Comparison of ENCODE assay signal across 17 cellular contexts in the genomic region with DNA sequence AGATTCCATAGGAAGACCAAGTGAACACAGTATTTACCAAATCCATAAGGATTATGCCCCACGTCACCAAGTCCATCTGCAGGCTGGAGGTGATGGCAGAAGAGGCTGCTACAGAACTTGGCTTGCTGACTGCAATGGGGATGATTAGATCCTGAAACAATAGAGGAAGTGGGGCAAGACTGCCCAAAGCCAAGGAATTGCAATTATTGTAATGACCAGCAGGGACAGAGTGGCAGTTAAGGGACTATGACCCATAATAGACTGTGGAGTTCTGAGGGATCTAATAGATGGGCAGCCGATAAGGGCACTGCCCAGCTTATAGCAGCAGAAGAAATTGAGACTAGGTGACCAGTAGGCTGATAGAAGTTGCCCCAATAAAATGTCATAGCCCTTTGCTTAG.
DNase-seq lines count a peak whose midpoint lies in the region; ATAC-seq and TF ChIP-seq lines count a peak whose summit lies in the region.
"Had no signal": no experiment of that assay in that cellular context is flagged by ENCODE, and none has a peak within 500 bp of the region (broad histone marks: within the 10 kb centered on the region; RNA-seq: fewer than 3 reads in every experiment).

No MANE protein-coding gene starts in this region.

- WGBS in endodermal cell (ENCODE audit: insufficient coverage in 1 of 2, insufficient read length in 1 of 2), 2 experiments = 88 to 90% methylated on average over 1 to 2 of the region's 2 CpGs

- H3K27me3 Mint-ChIP-seq in endodermal cell (ENCODE audit: insufficient read depth) = no peaks in the 10 kb centered on the region

- TF ChIP-seq CTCF in 22Rv1 (IDR thresholded peaks at IDR 0.05) (peak; percentile 39), GM13977 (IDR thresholded peaks at IDR 0.05; ENCODE audit: extremely low read depth, insufficient read depth, missing control alignments) (peak; percentile 15), OCI-LY1 (IDR thresholded peaks at IDR 0.05; ENCODE audit: low read length) (peak; percentile 11; the same call in 1 of the 2 replicates), endodermal cell (conservative IDR thresholded peaks at IDR 0.05) (peak; percentile 67), colonic mucosa (IDR thresholded peaks at IDR 0.05) (no peak)

- in situ Hi-C loops in GM13977 (cut with MboI; ENCODE audit: low pct_unique_long_range_greater_than_20kb, low sequenced_read_pairs, unreplicated experiment) = no loop called here

- H3K4me3 Mint-ChIP-seq in endodermal cell = no peak overlapping the region
- H3K4me3 Mint-ChIP-seq: activated naive CD8-positive, alpha-beta T cell treated with anti-CD3 and anti-CD28 coated beads, Interleukin-2, amount 10 ng/mL, durations not matched to agents 7 days and 5 days had no signal

- H3K4me3 ChIP-seq in OCI-LY1 (ENCODE audit: low read depth, low read length, poor library complexity, severe bottlenecking) (no peak overlapping the region), endodermal cell (ENCODE audit: low read length) (no peak overlapping the region), colonic mucosa (no peak overlapping the region)

- H3K4me2 ChIP-seq in OCI-LY1 (ENCODE audit: low read length) = no peak overlapping the region

- no peaks in the 10 kb centered on the region for H3K4me1 ChIP-seq in OCI-LY1 (ENCODE audit: insufficient read depth, low read length, severe bottlenecking)
- H3K4me1 ChIP-seq in endodermal cell (ENCODE audit: control insufficient read depth, insufficient read depth, low read length) = no peaks in the 10 kb centered on the region
- no peaks in the 10 kb centered on the region for H3K4me1 ChIP-seq in colonic mucosa
- H3K4me1 ChIP-seq: parathyroid adenoma had no signal

- H3K9me3 ChIP-seq in OCI-LY1 (ENCODE audit: low read length) = no peaks in the 10 kb centered on the region
- H3K9me3 ChIP-seq in endodermal cell (ENCODE audit: control insufficient read depth, low read length) = no peaks in the 10 kb centered on the region
- H3K9me3 ChIP-seq in colonic mucosa = no peaks in the 10 kb centered on the region

- no peak overlapping the region for H3K9ac ChIP-seq in OCI-LY1 (ENCODE audit: low read length)
- no peak overlapping the region for H3K9ac ChIP-seq in endodermal cell (ENCODE audit: extremely low read depth, low read length, poor library complexity, severe bottlenecking)
- H3K9ac ChIP-seq in colonic mucosa (ENCODE audit: low read depth in 2 of 2, low read length in 2 of 2) = no peak overlapping the region
- H3K9ac ChIP-seq: parathyroid adenoma had no signal

- ATAC-seq in GM18498 (IDR thresholded peaks at IDR 0.05; ENCODE audit: unreplicated experiment) (no peak), HG02623 (IDR thresholded peaks at IDR 0.05; ENCODE audit: unreplicated experiment) (no peak)

- intact Hi-C loops in colonic mucosa (cut with DNase I) = no loop called here

- H3K4me1 Mint-ChIP-seq in endodermal cell = no peaks in the 10 kb centered on the region
- H3K4me1 Mint-ChIP-seq: activated naive CD8-positive, alpha-beta T cell treated with anti-CD3 and anti-CD28 coated beads, Interleukin-2, amount 10 ng/mL, durations not matched to agents 7 days and 5 days had no signal

- H3K36me3 ChIP-seq in OCI-LY1 (ENCODE audit: insufficient read depth, low read length) (no peaks in the 10 kb centered on the region), endodermal cell (ENCODE audit: control insufficient read depth, insufficient read depth, low read length) (no peaks in the 10 kb centered on the region), colonic mucosa (no peaks in the 10 kb centered on the region)

- H3K27me3 ChIP-seq in OCI-LY1 (ENCODE audit: insufficient read depth, low read length) (no peaks in the 10 kb centered on the region), endodermal cell (ENCODE audit: control insufficient read depth, insufficient read depth, low read length, poor library complexity, severe bottlenecking) (no peaks in the 10 kb centered on the region), colonic mucosa (no peaks in the 10 kb centered on the region)

- H3F3A ChIP-seq in OCI-LY1 (ENCODE audit: insufficient read depth, low read length) = no peaks in the 10 kb centered on the region

- no peaks in the 10 kb centered on the region for H3K79me2 ChIP-seq in OCI-LY1 (ENCODE audit: insufficient read depth, low read length)
- H3K79me2 ChIP-seq: parathyroid adenoma had no signal

- no peaks in the 10 kb centered on the region for H3K9me3 Mint-ChIP-seq in endodermal cell
- H3K9me3 Mint-ChIP-seq: activated naive CD8-positive, alpha-beta T cell treated with anti-CD3 and anti-CD28 coated beads, Interleukin-2, amount 10 ng/mL, durations not matched to agents 7 days and 5 days had no signal

- no peak overlapping the region for H3K27ac ChIP-seq in 22Rv1
- no peak overlapping the region for H3K27ac ChIP-seq in OCI-LY1 (ENCODE audit: low read depth, low read length, poor library complexity, severe bottlenecking)
- H3K27ac ChIP-seq in endodermal cell (ENCODE audit: low read depth, low read length) = no peak overlapping the region
- H3K27ac ChIP-seq in colonic mucosa = no peak overlapping the region
- H3K27ac ChIP-seq: parathyroid adenoma had no signal

- no peak overlapping the region for H2AFZ ChIP-seq in OCI-LY1 (ENCODE audit: low read length)
- H2AFZ ChIP-seq: parathyroid adenoma had no signal

- DNase-seq in GM13977 (ENCODE audit: low spot score) (no peak), endodermal cell (no peak), NCI-H1105 (lab: John Stamatoyannopoulos, UW) (no peak), colonic mucosa (no peak)
- DNase-seq: activated naive CD8-positive, alpha-beta T cell treated with anti-CD3 and anti-CD28 coated beads, Interleukin-2, amount 10 ng/mL, durations not matched to agents 7 days and 5 days; central memory CD4-positive, alpha-beta T cell; DND-41; KG1; NCI-H187 treated with DMSO at 0.1 percent for 48 hours; NCI-H524 treated with DMSO at 0.1 percent for 48 hours; SHP77; stimulated activated CD4-positive, alpha-beta T cell treated with anti-CD3 and anti-CD28 coated beads, Interleukin-12 subunit alpha, Interleukin-12 subunit beta, amount 100 ng/mL, for 4 hours had no signal

- H3K36me3 Mint-ChIP-seq in endodermal cell (ENCODE audit: low read depth) = no peaks in the 10 kb centered on the region
- H3K36me3 Mint-ChIP-seq: activated naive CD8-positive, alpha-beta T cell treated with anti-CD3 and anti-CD28 coated beads, Interleukin-2, amount 10 ng/mL, durations not matched to agents 7 days and 5 days had no signal

- no peak overlapping the region for H3K27ac Mint-ChIP-seq in endodermal cell
- H3K27ac Mint-ChIP-seq: activated naive CD8-positive, alpha-beta T cell treated with anti-CD3 and anti-CD28 coated beads, Interleukin-2, amount 10 ng/mL, durations not matched to agents 7 days and 5 days had no signal

- H4K20me1 ChIP-seq in OCI-LY1 (ENCODE audit: insufficient read depth, low read length) = no peaks in the 10 kb centered on the region

- H3K9me2 ChIP-seq in OCI-LY1 (ENCODE audit: low read depth, low read length) = no peaks in the 10 kb centered on the region
